Comparison of ENCODE assay signal across 16 cellular contexts in the genomic region with DNA sequence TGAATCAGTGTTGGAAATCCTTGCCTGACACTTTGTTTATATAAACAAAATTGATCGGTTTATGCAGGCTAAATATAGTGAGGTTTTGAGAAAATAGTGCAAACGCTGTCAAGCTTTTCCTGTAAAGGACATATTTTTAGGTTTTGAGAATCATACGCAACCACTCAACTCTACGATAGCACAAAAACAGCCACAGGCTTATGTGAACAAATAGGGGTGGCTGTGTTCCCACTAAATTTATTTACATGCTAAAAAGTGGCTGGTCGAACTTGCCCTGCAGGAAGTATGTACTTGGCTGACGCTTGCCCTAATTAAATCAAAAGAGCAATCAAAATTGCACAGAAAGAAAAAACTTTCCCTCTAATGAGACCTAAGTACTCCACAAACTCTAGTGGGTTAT.
A peak's percentile ranks its signal among the peaks of the same experiment; 100 is the strongest.
DNase-seq lines count a peak whose midpoint lies in the region; TF ChIP-seq lines count a peak whose summit lies in the region.
"Had no signal": no experiment of that assay in that cellular context is flagged by ENCODE, and none has a peak within 500 bp of the region (broad histone marks: within the 10 kb centered on the region; RNA-seq: fewer than 3 reads in every experiment).

No MANE protein-coding gene starts in this region.

- H3K36me3 Mint-ChIP-seq in activated T-cell treated with anti-CD3 and anti-CD28 coated beads, Interleukin-2, amount 50 U/mL, for 24 hours (ENCODE audit: low read depth): no peaks in the 10 kb centered on the region
- peaks cover 3% of the 10 kb centered on the region for H3K36me3 Mint-ChIP-seq in activated naive CD8-positive, alpha-beta T cell treated with anti-CD3 and anti-CD28 coated beads for 36 hours

- no peak for TF ChIP-seq CTCF in Loucy (conservative IDR thresholded peaks at IDR 0.05; ENCODE audit: low read length)
- TF ChIP-seq CTCF in prostate gland (IDR thresholded peaks at IDR 0.05): no peak

- TF ChIP-seq POLR2A in prostate gland (IDR thresholded peaks at IDR 0.05): no peak

- H3K4me1 ChIP-seq in Loucy (ENCODE audit: insufficient read depth, low read length, poor library complexity, severe bottlenecking) (peaks cover 15% of the 10 kb centered on the region), prostate gland (replicated peaks) (no peaks in the 10 kb centered on the region)
- H3K4me1 ChIP-seq: body of pancreas, suprapubic skin had no signal

- no peaks in the 10 kb centered on the region for H3F3A ChIP-seq in Loucy (ENCODE audit: low read depth)

- no peaks in the 10 kb centered on the region for H4K20me1 ChIP-seq in Loucy (ENCODE audit: insufficient read depth, low read length, poor library complexity, severe bottlenecking)

- peak overlapping the region; percentile 55 for H2AFZ ChIP-seq in Loucy (ENCODE audit: low read length)
- H2AFZ ChIP-seq: GM23248 had no signal

- H3K9me2 ChIP-seq in Loucy (replicated peaks; ENCODE audit: low read depth, low read length): no peaks in the 10 kb centered on the region

- peak overlapping the region; percentile 41 for H3K4me3 ChIP-seq in Loucy (ENCODE audit: low read length, poor library complexity, severe bottlenecking)
- H3K4me3 ChIP-seq in prostate gland: no peak overlapping the region
- H3K4me3 ChIP-seq: body of pancreas, coronary artery, GM23248, pancreas, sigmoid colon, suprapubic skin had no signal

- H3K27ac ChIP-seq in prostate gland: no peak overlapping the region
- H3K27ac ChIP-seq: body of pancreas, coronary artery, GM23248, pancreas, sigmoid colon, suprapubic skin had no signal

- intact Hi-C loops in prostate gland (cut with DNase I): no loop called here

- H3K4me2 ChIP-seq in Loucy (ENCODE audit: low read depth, low read length, poor library complexity, severe bottlenecking): peak overlapping the region; percentile 58

- H3K79me2 ChIP-seq in Loucy (ENCODE audit: insufficient read depth, low read length): no peaks in the 10 kb centered on the region

- H3K36me3 ChIP-seq in Loucy (ENCODE audit: insufficient read depth, low read length): no peaks in the 10 kb centered on the region
- no peaks in the 10 kb centered on the region for H3K36me3 ChIP-seq in prostate gland
- H3K36me3 ChIP-seq: pancreas, sigmoid colon, suprapubic skin had no signal

- no peaks in the 10 kb centered on the region for H3K27me3 Mint-ChIP-seq in activated T-cell treated with anti-CD3 and anti-CD28 coated beads, Interleukin-2, amount 50 U/mL, for 24 hours
- no peaks in the 10 kb centered on the region for H3K27me3 Mint-ChIP-seq in activated naive CD8-positive, alpha-beta T cell treated with anti-CD3 and anti-CD28 coated beads for 36 hours

- DNase-seq in activated T-cell treated with anti-CD3 and anti-CD28 coated beads, Interleukin-2, amount 50 U/mL, for 24 hours: no peak
- no peak for DNase-seq in activated T-cell treated with anti-CD3 and anti-CD28 coated beads, Interleukin-2, amount 50 U/mL, for 1 hour
- DNase-seq in activated naive CD8-positive, alpha-beta T cell treated with anti-CD3 and anti-CD28 coated beads for 36 hours: no peak
- DNase-seq in prostate gland (ENCODE audit: low spot score) (peak; percentile 44), NCI-H82 treated with DMSO at 0.1 percent for 48 hours (lab: John Stamatoyannopoulos, UW; ENCODE audit: unreplicated experiment) (no peak), NCI-H82 (lab: John Stamatoyannopoulos, UW) (no peak)
- DNase-seq in stimulated activated CD4-positive, alpha-beta T cell treated with anti-CD3 and anti-CD28 coated beads, Interleukin-4, amount 100 ng/mL, for 1 hour: no peak
- DNase-seq: body of pancreas, Calu3, NCI-H526 treated with DMSO at 0.1 percent for 48 hours, pancreas, sigmoid colon had no signal

- H3K4me1 Mint-ChIP-seq in activated T-cell treated with anti-CD3 and anti-CD28 coated beads, Interleukin-2, amount 50 U/mL, for 24 hours (ENCODE audit: low read depth): peaks cover 26% of the 10 kb centered on the region
- H3K4me1 Mint-ChIP-seq in activated naive CD8-positive, alpha-beta T cell treated with anti-CD3 and anti-CD28 coated beads for 36 hours: peaks cover 15% of the 10 kb centered on the region

- H3K9me3 Mint-ChIP-seq in activated T-cell treated with anti-CD3 and anti-CD28 coated beads, Interleukin-2, amount 50 U/mL, for 24 hours: peaks cover 10% of the 10 kb centered on the region
- H3K9me3 Mint-ChIP-seq in activated naive CD8-positive, alpha-beta T cell treated with anti-CD3 and anti-CD28 coated beads for 36 hours: peaks cover 11% of the 10 kb centered on the region

- no peaks in the 10 kb centered on the region for H3K9me3 ChIP-seq in Loucy (ENCODE audit: insufficient read depth, low read depth, low read length)
- no peaks in the 10 kb centered on the region for H3K9me3 ChIP-seq in prostate gland
- H3K9me3 ChIP-seq: body of pancreas, pancreas, sigmoid colon, suprapubic skin had no signal

- WGBS in prostate gland: 32% methylated on average over 6 of the region's 6 CpGs

- peak overlapping the region; percentile 10 for H3K9ac ChIP-seq in Loucy (ENCODE audit: low read depth, low read length, poor library complexity, severe bottlenecking)
- H3K9ac ChIP-seq: GM23248 had no signal

- H3K4me3 Mint-ChIP-seq in activated T-cell treated with anti-CD3 and anti-CD28 coated beads, Interleukin-2, amount 50 U/mL, for 24 hours: peak overlapping the region; percentile 20
- H3K4me3 Mint-ChIP-seq in activated naive CD8-positive, alpha-beta T cell treated with anti-CD3 and anti-CD28 coated beads for 36 hours: peak overlapping the region; percentile 43

- no peaks in the 10 kb centered on the region for H3K27me3 ChIP-seq in Loucy (ENCODE audit: insufficient read depth, low read length, poor library complexity, severe bottlenecking)
- no peaks in the 10 kb centered on the region for H3K27me3 ChIP-seq in prostate gland (replicated peaks; ENCODE audit: insufficient read depth)
- H3K27me3 ChIP-seq: body of pancreas, pancreas, sigmoid colon, suprapubic skin had no signal

- H3K27ac Mint-ChIP-seq in activated T-cell treated with anti-CD3 and anti-CD28 coated beads, Interleukin-2, amount 50 U/mL, for 24 hours: peak overlapping the region; percentile 86
- H3K27ac Mint-ChIP-seq in activated naive CD8-positive, alpha-beta T cell treated with anti-CD3 and anti-CD28 coated beads for 36 hours: peak overlapping the region; percentile 87
